ENCODE assay signal across 18 cellular contexts in genomic region chr7:76326646-76327233, GRCh38. TPM values are rescaled to one million over a fixed set of nuclear protein-coding genes. Genes with fewer than 3 reads are reported as not detected.
A peak's percentile ranks its signal among the peaks of the same experiment; 100 is the strongest.
DNase-seq lines count a peak whose midpoint lies in the region; ATAC-seq, FAIRE-seq and TF ChIP-seq lines count a peak whose summit lies in the region.
"Had no signal": no experiment of that assay in that cellular context is flagged by ENCODE, and none has a peak within 500 bp of the region (broad histone marks: within the 10 kb centered on the region; RNA-seq: fewer than 3 reads in every experiment).

No MANE protein-coding gene starts in this region.

- 40 to 57% (median 44%) methylated on average over 5 of the region's 5 CpGs for WGBS in psoas muscle, 3 donors

- H3K9me3 ChIP-seq in endothelial cell of umbilical vein (replicated peaks; ENCODE audit: control insufficient read depth, insufficient read depth, low read length), result no peaks in the 10 kb centered on the region
- no peaks in the 10 kb centered on the region for H3K9me3 ChIP-seq in psoas muscle
- H3K9me3 ChIP-seq: Peyer's patch had no signal

- no peaks in the 10 kb centered on the region for H3K9me1 ChIP-seq in endothelial cell of umbilical vein (replicated peaks; ENCODE audit: control insufficient read depth, extremely low read depth, insufficient read depth, low read length)

- peak overlapping the region; percentile 62 for H3K27ac ChIP-seq in endothelial cell of umbilical vein (ENCODE audit: insufficient read depth, low read depth, low read length)
- peak overlapping the region; percentile 92 for H3K27ac ChIP-seq in psoas muscle
- H3K27ac ChIP-seq: C4-2B, Peyer's patch had no signal

- no TSS peak for BruUV-seq in endothelial cell of umbilical vein (replicated peaks; lab: Mats Ljungman, UMichigan)

- no peak overlapping the region for H3K9ac ChIP-seq in endothelial cell of umbilical vein (replicated peaks; ENCODE audit: extremely low read depth, insufficient read depth, low read length)

- H3K79me2 ChIP-seq in endothelial cell of umbilical vein (ENCODE audit: control insufficient read depth, insufficient read depth, low read length), result peaks cover 74% of the 10 kb centered on the region

- peaks cover 6% of the 10 kb centered on the region for H4K20me1 ChIP-seq in endothelial cell of umbilical vein (replicated peaks; ENCODE audit: control insufficient read depth, extremely low read depth, insufficient read depth, low read length)

- FAIRE-seq in endothelial cell of umbilical vein (lab: Jason Lieb, UNC), result peak; percentile 46
- FAIRE-seq: GM12892 had no signal

- POLR2A ChIA-PET in endothelial cell of umbilical vein (lab: Charles Lee), result interaction anchor here (0.9 to 1.4 kb wide), 2 partner anchors 9 to 32 kb away, joined by 3 to 4 read pairs; partner anchors contain the start of gene YWHAG

- H3K4me3 ChIP-seq in endothelial cell of umbilical vein (replicated peaks in 1 of 3; ENCODE audit: insufficient read depth in 1 of 3, low read depth in 1 of 3, low read length in 3 of 3) (no peak overlapping the region), psoas muscle (no peak overlapping the region)
- H3K4me3 ChIP-seq: coronary artery, Peyer's patch had no signal

- peaks cover 9% of the 10 kb centered on the region for H3K4me1 ChIP-seq in endothelial cell of umbilical vein (ENCODE audit: control insufficient read depth, extremely low read depth, insufficient read depth, low read length)
- peaks cover 80% of the 10 kb centered on the region for H3K4me1 ChIP-seq in psoas muscle
- H3K4me1 ChIP-seq: Peyer's patch had no signal

- in situ Hi-C loops in SK-MEL-5 (cut with HindIII; ENCODE audit: low pct_unique_long_range_greater_than_20kb, low sequenced_read_pairs), result no loop called here

- ATAC-seq in psoas muscle, result no peak
- no peak for ATAC-seq in HG03045 (IDR thresholded peaks at IDR 0.05; ENCODE audit: unreplicated experiment)
- ATAC-seq: activated CD4-positive, CD25-positive, alpha-beta regulatory T cell treated with anti-CD3 and anti-CD28 coated beads, Interleukin-2, amount 50 U/mL, for 24 hours; esophagus mucosa had no signal

- peak; percentile 57 for DNase-seq in EL
- DNase-seq in SK-MEL-5 (ENCODE audit: low read depth, low spot score), result peak; percentile 74
- DNase-seq in endothelial cell of umbilical vein (ENCODE audit: low read depth, low spot score), result peak; percentile 72
- DNase-seq in psoas muscle, result no peak
- no peak for DNase-seq in NK-92 treated with Interleukin-12 subunit alpha and Interleukin-12 subunit beta, amount 100 ng/mL, for 24 hours (lab: John Stamatoyannopoulos, UW)
- DNase-seq in NCI-H524 treated with DMSO at 0.1 percent for 48 hours (lab: John Stamatoyannopoulos, UW), result no peak
- DNase-seq: activated CD8-positive, alpha-beta memory T cell treated with anti-CD3 and anti-CD28 coated beads, Interleukin-2, amount 50 U/mL, for 48 hours; NCI-H187 treated with DMSO at 0.1 percent for 48 hours; NCI-H524; nucleus accumbens; Peyer's patch; substantia nigra had no signal

- H3K36me3 ChIP-seq in endothelial cell of umbilical vein (ENCODE audit: control insufficient read depth in 2 of 2, extremely low read depth in 1 of 2, insufficient read depth in 2 of 2, low read length in 2 of 2) (peaks cover 7 to 18% of the 10 kb centered on the region in 2 experiments), psoas muscle (ENCODE audit: insufficient read depth in 1 of 2, low read depth in 1 of 2) (peaks cover 0 to 44% of the 10 kb centered on the region in 2 donors)

- dilution Hi-C loops in endothelial cell of umbilical vein (cut with MboI; ENCODE audit: extremely low pct_ligation_motif_present, low sequenced_read_pairs), result no loop called here

- no peaks in the 10 kb centered on the region for H3K27me3 ChIP-seq in endothelial cell of umbilical vein (ENCODE audit: control insufficient read depth in 2 of 2, insufficient read depth in 2 of 2, low read length in 2 of 2)
- no peaks in the 10 kb centered on the region for H3K27me3 ChIP-seq in psoas muscle (ENCODE audit: insufficient read depth in 3 of 3, low read length in 2 of 3)
- H3K27me3 ChIP-seq: Peyer's patch had no signal

- H2AFZ ChIP-seq in endothelial cell of umbilical vein (ENCODE audit: low read depth, low read length), result no peak overlapping the region

- H3K4me2 ChIP-seq in endothelial cell of umbilical vein (ENCODE audit: insufficient read depth, low read length), result no peak overlapping the region

- intact Hi-C loops in endothelial cell of umbilical vein (cut with micrococcal nuclease) (no loop called here), psoas muscle (cut with DNase I) (no loop called here)

- CTCF ChIA-PET in endothelial cell of umbilical vein (lab: Charles Lee), result interaction anchor here (0.5 to 1.1 kb wide), 6 partner anchors 8 to 148 kb away, joined by 3 to 5 read pairs (median 4); no protein-coding TSS in a partner anchor

- TF ChIP-seq CTCF in endothelial cell of umbilical vein (IDR thresholded peaks at IDR 0.05; ENCODE audit: extremely low read depth in 1 of 2, insufficient read depth in 1 of 2, low read depth in 1 of 2, low read length in 2 of 2) (no peak), psoas muscle (IDR thresholded peaks at IDR 0.05) (no peak)

- TF ChIP-seq POLR2A in endothelial cell of umbilical vein (IDR thresholded peaks at IDR 0.05; ENCODE audit: low read depth, low read length), result no peak

TF ChIP-seq in endothelial cell of umbilical vein, 7 proteins besides CTCF, POLR2A, EP300 and RAD21:
- TF ChIP-seq POLR2AphosphoS5 (IDR thresholded peaks at IDR 0.05; ENCODE audit: insufficient read depth, low read depth, low read length) (no peak), FOS (IDR thresholded peaks at IDR 0.05; ENCODE audit: borderline replicate concordance, insufficient read depth, low read length) (peak; percentile 45), JUN (IDR thresholded peaks at IDR 0.05; ENCODE audit: borderline replicate concordance, insufficient read depth, insufficient read length, low read depth) (peak; percentile 31), MYC (IDR thresholded peaks at IDR 0.05; ENCODE audit: low read depth, low read length) (no peak)
TF ChIP-seq in endothelial cell of umbilical vein: peak in this region for 2.

RNA-seq across cellular contexts. Expression of gene HSPB1, which starts 24.3 kb away (rescaled TPM):
- total RNA-seq in SK-MEL-5 (2014; rRNA removed; shearing (Covaris generic)), result 84.7 and 92.2 TPM in 2 replicates
- polyA plus RNA-seq in SK-MEL-5 (2015; cell fraction: cytosol; rRNA removed), result 925 and 1,406 TPM in 2 replicates
- polyA plus RNA-seq in SK-MEL-5 (2015; cell fraction: nucleus; rRNA removed), result 91.6 and 136 TPM in 2 replicates
- total RNA-seq in endothelial cell of umbilical vein (1,711 and 1,748 TPM in 2 replicates), psoas muscle (1,000 to 10,000 TPM; 2,972 to 5,803 (median 5,243) TPM)
- polyA plus RNA-seq in endothelial cell of umbilical vein (3,130 and 5,305 TPM in 2 replicates), psoas muscle (1,000 to 10,000 TPM; 1,312 to 4,364 (median 1,775) TPM)
- polyA plus RNA-seq in endothelial cell of umbilical vein (2011; cell fraction: cytosol; rRNA removed), result 1,445 and 1,938 TPM in 2 replicates
- polyA plus RNA-seq in endothelial cell of umbilical vein (2011; cell fraction: nucleus; rRNA removed), result 390 and 520 TPM in 2 replicates
- 685 and 1,218 TPM in 2 replicates for polyA plus RNA-seq in endothelial cell of umbilical vein (2012)
- polyA minus RNA-seq in endothelial cell of umbilical vein, result 292 and 359 TPM in 2 replicates
- polyA minus RNA-seq in endothelial cell of umbilical vein (2011; cell fraction: cytosol; rRNA and poly(A)+ RNA removed), result 138 TPM
- 63.3 and 204 TPM in 2 replicates for polyA minus RNA-seq in endothelial cell of umbilical vein (2011; cell fraction: nucleus; rRNA and poly(A)+ RNA removed)

RNA-seq across cellular contexts. Expression of gene YWHAG, which starts 32.1 kb away (rescaled TPM):
- 69.0 and 74.5 TPM in 2 replicates for total RNA-seq in SK-MEL-5 (2014; rRNA removed; shearing (Covaris generic))
- polyA plus RNA-seq in SK-MEL-5 (2015; cell fraction: cytosol; rRNA removed), result 160 and 195 TPM in 2 replicates
- 69.8 and 79.8 TPM in 2 replicates for polyA plus RNA-seq in SK-MEL-5 (2015; cell fraction: nucleus; rRNA removed)
- total RNA-seq in endothelial cell of umbilical vein (199 and 205 TPM in 2 replicates), psoas muscle (100 to 1,000 TPM; 342 to 421 (median 401) TPM)
- polyA plus RNA-seq in endothelial cell of umbilical vein (41.3 and 55.6 TPM in 2 replicates), psoas muscle (100 to 1,000 TPM; 204 to 523 (median 213) TPM)
- polyA plus RNA-seq in endothelial cell of umbilical vein (2011; cell fraction: cytosol; rRNA removed), result 62.4 and 66.2 TPM in 2 replicates
- 38.7 and 46.1 TPM in 2 replicates for polyA plus RNA-seq in endothelial cell of umbilical vein (2011; cell fraction: nucleus; rRNA removed)
- polyA plus RNA-seq in endothelial cell of umbilical vein (2012), result 145 and 187 TPM in 2 replicates
- polyA minus RNA-seq in endothelial cell of umbilical vein, result 94.8 and 112 TPM in 2 replicates
- polyA minus RNA-seq in endothelial cell of umbilical vein (2011; cell fraction: cytosol; rRNA and poly(A)+ RNA removed), result 82.6 TPM
- polyA minus RNA-seq in endothelial cell of umbilical vein (2011; cell fraction: nucleus; rRNA and poly(A)+ RNA removed), result 34.6 and 36.4 TPM in 2 replicates

Comparison
In these comparisons a context has a peak if more than half of its experiments do, and no peak if none do; other contexts are left out.
1. DNase-seq: peak in EL (single experiment), SK-MEL-5 (single experiment) and endothelial cell of umbilical vein (single experiment); none in psoas muscle (0 of 2), NK-92 treated with Interleukin-12 subunit alpha and Interleukin-12 subunit beta, amount 100 ng/mL, for 24 hours (single experiment) and NCI-H524 treated with DMSO at 0.1 percent for 48 hours (single experiment).
2. RNA of gene HSPB1, which starts 24.3 kb away (total RNA-seq): 2,972 to 5,803 TPM in psoas muscle and 1,711 to 1,748 TPM in endothelial cell of umbilical vein; 84.7 to 92.2 TPM in SK-MEL-5; every median in the first group is over 10 times any median in the second.